27 cellular contexts compared by ENCODE assay signal in genomic region chr19:56136362-56136761, GRCh38. TPM values are rescaled to one million over a fixed set of nuclear protein-coding genes. Genes with fewer than 3 reads are reported as not detected.
DNase-seq lines count a peak whose midpoint lies in the region; ATAC-seq, FAIRE-seq and TF ChIP-seq lines count a peak whose summit lies in the region.
"Had no signal": no experiment of that assay in that cellular context is flagged by ENCODE, and none has a peak within 500 bp of the region (broad histone marks: within the 10 kb centered on the region; RNA-seq: fewer than 3 reads in every experiment).

No MANE protein-coding gene starts in this region.

- TF ChIP-seq RAD21 in H1 (IDR thresholded peaks at IDR 0.05 in 1 of 2, conservative IDR thresholded peaks at IDR 0.05 in 1 of 2; ENCODE audit: low read depth in 2 of 2, low read length in 2 of 2) = no peak

- H3K36me3 Mint-ChIP-seq in activated CD4-positive, alpha-beta T cell treated with anti-CD3 and anti-CD28 coated beads, Interleukin-2, amount 10 ng/mL, durations not matched to agents 7 days and 5 days (ENCODE audit: low read depth) = no peaks in the 10 kb centered on the region
- H3K36me3 Mint-ChIP-seq: stimulated activated naive B cell treated with anti-CD40 and anti-IgM and Interleukin-4, amounts not matched to agents 10 μg/mL and 1 μg/mL and 100 μg/mL, for 72 hours had no signal

- H4K91ac ChIP-seq in H1 (replicated peaks; ENCODE audit: insufficient read length, low read length) = peak overlapping the region; percentile 100

- H3K14ac ChIP-seq in H1 (ENCODE audit: insufficient read length) = no peak overlapping the region

- no peak for FAIRE-seq in H1 (lab: Jason Lieb, UNC)
- FAIRE-seq: bronchial epithelial cell had no signal

- H3K4me1 Mint-ChIP-seq in activated CD4-positive, alpha-beta T cell treated with anti-CD3 and anti-CD28 coated beads, Interleukin-2, amount 10 ng/mL, durations not matched to agents 7 days and 5 days = peaks cover 15% of the 10 kb centered on the region

- no peak for TF ChIP-seq EP300 in H1 (IDR thresholded peaks at IDR 0.05; ENCODE audit: borderline replicate concordance in 1 of 2, low read depth in 2 of 2, low read length in 2 of 2)

- H3K9me3 ChIP-seq in H1 (ENCODE audit: insufficient read depth in 2 of 2, low read depth in 1 of 2, low read length in 1 of 2) = no peaks in the 10 kb centered on the region
- H3K9me3 ChIP-seq: SK-N-SH, tibial artery had no signal

- no peak for DNase-seq in activated CD4-positive, alpha-beta T cell treated with anti-CD3 and anti-CD28 coated beads, Interleukin-2, amount 10 ng/mL, durations not matched to agents 7 days and 5 days
- no peak for DNase-seq in activated CD4-positive, alpha-beta T cell treated with anti-CD3 and anti-CD28 coated beads, Interleukin-2, amount 50 U/mL, for 4 hours
- DNase-seq in H1 (ENCODE audit: low read depth in 1 of 2, low spot score in 2 of 2) (peak in 1 of 2 experiments; percentile 57), mesendoderm (peak; percentile 70), HEK293T (ENCODE audit: extremely low spot score) (no peak), left ventricle myocardium superior (no peak)
- DNase-seq: 8988T; activated CD4-positive, alpha-beta T cell treated with anti-CD3 and anti-CD28 coated beads for 4 hours; activated CD8-positive, alpha-beta memory T cell treated with anti-CD3 and anti-CD28 coated beads, Interleukin-2, amount 50 U/mL, for 48 hours; activated effector memory CD4-positive, alpha-beta T cell treated with anti-CD3 and anti-CD28 coated beads, Interleukin-2, amount 50 U/mL, for 16 hours; EL; MV-4-11; NCI-H187; NCI-H2227 treated with DMSO at 0.1 percent for 48 hours; SK-N-SH; stimulated activated naive B cell treated with anti-CD40 and anti-IgM and Interleukin-4, amounts not matched to agents 10 μg/mL and 1 μg/mL and 100 μg/mL, for 72 hours; tibial artery had no signal

- WGBS in H1 (ENCODE audit: extremely low coverage in 1 of 2, insufficient coverage in 1 of 2, insufficient read length in 1 of 2, insufficient replicate concordance in 2 of 2, low coverage in 1 of 2, low lambda C conversion rate in 2 of 2, missing lambda C conversion rate in 1 of 2), 2 experiments = 16% methylated on average over 10 of the region's 10 CpGs; no CpG with 5 or more reads in 1 of the 2 experiments
- WGBS in mesendoderm (ENCODE audit: extremely low coverage, insufficient coverage, low lambda C conversion rate) = no CpG with 5 or more reads among the region's 10 CpGs

- peaks cover 6% of the 10 kb centered on the region for H3K23me2 ChIP-seq in H1 (ENCODE audit: low read depth, low read length)

- peak overlapping the region; percentile 59; the same call in 1 of the 2 replicates for H4K8ac ChIP-seq in H1 (ENCODE audit: extremely low read depth, insufficient read depth, low read length)
- peak overlapping the region; percentile 69 for H4K8ac ChIP-seq in mesendoderm (ENCODE audit: low read depth, low read length)

- H3K4me1 ChIP-seq in H1 (replicated peaks in 1 of 4; ENCODE audit: control insufficient read depth in 3 of 4, insufficient read depth in 4 of 4, low read length in 3 of 4) (peaks cover 6 to 15% (median 7%) of the 10 kb centered on the region in 4 experiments), mesendoderm (ENCODE audit: control insufficient read depth, low read depth, low read length) (no peaks in the 10 kb centered on the region)

- H3K18ac ChIP-seq in H1 (ENCODE audit: extremely low read depth, low read length) (peak overlapping the region; percentile 95), mesendoderm (ENCODE audit: low read length) (no peak overlapping the region)

- H3K56ac ChIP-seq in H1 (replicated peaks; ENCODE audit: insufficient read length, low read depth, low read length) (peak overlapping the region; percentile 22), mesendoderm (ENCODE audit: low read length) (peak overlapping the region; percentile 6)

- peak overlapping the region; percentile 89 for H2BK20ac ChIP-seq in H1 (ENCODE audit: low read length)

- no peak for ATAC-seq in GM18861 (IDR thresholded peaks at IDR 0.05; ENCODE audit: unreplicated experiment)
- no peak for ATAC-seq in left ventricle myocardium superior
- ATAC-seq in HG03159 (IDR thresholded peaks at IDR 0.05; ENCODE audit: unreplicated experiment) = no peak
- ATAC-seq: sciatic nerve; stimulated activated naive B cell treated with anti-CD40 and anti-IgM and Interleukin-4, amounts not matched to agents 10 μg/mL and 1 μg/mL and 100 μg/mL, for 72 hours had no signal

- H3K36me3 ChIP-seq in H1 (ENCODE audit: control insufficient read depth in 2 of 4, insufficient read depth in 4 of 4, low read length in 3 of 4) (no peaks in the 10 kb centered on the region), mesendoderm (ENCODE audit: control insufficient read depth, insufficient read depth, low read length) (no peaks in the 10 kb centered on the region)
- H3K36me3 ChIP-seq: tibial artery had no signal

- no peaks in the 10 kb centered on the region for H4K20me1 ChIP-seq in H1 (replicated peaks in 1 of 2; ENCODE audit: control insufficient read depth in 1 of 2, insufficient read depth in 2 of 2, low read length in 2 of 2)

- peak overlapping the region in 1 of 4 experiments; percentile 26; a peak in 2 of 7 replicates for H3K9ac ChIP-seq in H1 (replicated peaks in 1 of 4; ENCODE audit: extremely low read depth in 1 of 4, low read depth in 3 of 4, low read length in 3 of 4)
- H3K9ac ChIP-seq in mesendoderm (ENCODE audit: low read length) = peak overlapping the region; percentile 6
- H3K9ac ChIP-seq: SK-N-SH had no signal

- H2AK5ac ChIP-seq in H1 (ENCODE audit: low read depth, low read length) (no peak overlapping the region), mesendoderm (ENCODE audit: low read length) (no peak overlapping the region)

- H2BK15ac ChIP-seq in H1 (ENCODE audit: low read length) = no peak overlapping the region
- no peak overlapping the region for H2BK15ac ChIP-seq in mesendoderm (replicated peaks; ENCODE audit: low read depth)

- no peak overlapping the region for H3K23ac ChIP-seq in H1 (ENCODE audit: insufficient read length)
- H3K23ac ChIP-seq in mesendoderm (ENCODE audit: low read length) = no peak overlapping the region

- CTCF ChIA-PET in activated CD4-positive, alpha-beta T cell treated with anti-CD3 and anti-CD28 coated beads, Interleukin-2, amount 10 ng/mL, durations not matched to agents 7 days and 5 days (lab: Charles Lee) = no interaction called here
- CTCF ChIA-PET in H1 (lab: Charles Lee; ENCODE audit: partially characterized antibody) = interaction anchor here (0.7 to 7.1 kb wide), 9 partner anchors 12 to 59 kb away, joined by 3 to 35 read pairs (median 4); no protein-coding TSS in a partner anchor
- CTCF ChIA-PET in HEK293T (lab: Yijun Ruan, JAX) = no interaction called here

- H3K4ac ChIP-seq in H1 (replicated peaks; ENCODE audit: insufficient read length, low read depth, low read length) (peak overlapping the region; percentile 99), mesendoderm (ENCODE audit: low read depth, low read length) (no peak overlapping the region)

- H3K27me3 ChIP-seq in H1 (replicated peaks in 1 of 4; ENCODE audit: control insufficient read depth in 3 of 4, extremely low read depth in 1 of 4, insufficient read depth in 3 of 4, low read length in 3 of 4) = no peaks in the 10 kb centered on the region
- H3K27me3 ChIP-seq in mesendoderm (ENCODE audit: insufficient read depth, low read length, poor library complexity) = no peaks in the 10 kb centered on the region
- H3K27me3 ChIP-seq: tibial artery had no signal

- H2AFZ ChIP-seq in H1 (ENCODE audit: low read length) = peak overlapping the region; percentile 81

- no peak for TF ChIP-seq POLR2A in H1 (IDR thresholded peaks at IDR 0.05; ENCODE audit: control extremely low read depth in 1 of 2, low read depth in 2 of 2, low read length in 2 of 2)

- H4K5ac ChIP-seq in H1 (ENCODE audit: insufficient read length, low read depth, low read length) = peak overlapping the region; percentile 90
- H4K5ac ChIP-seq in mesendoderm (ENCODE audit: low read length) = no peak overlapping the region

- no peak overlapping the region for H3K4me3 Mint-ChIP-seq in activated CD4-positive, alpha-beta T cell treated with anti-CD3 and anti-CD28 coated beads, Interleukin-2, amount 10 ng/mL, durations not matched to agents 7 days and 5 days
- H3K4me3 Mint-ChIP-seq: stimulated activated naive B cell treated with anti-CD40 and anti-IgM and Interleukin-4, amounts not matched to agents 10 μg/mL and 1 μg/mL and 100 μg/mL, for 72 hours had no signal

- intact Hi-C loops in left ventricle myocardium superior (cut with micrococcal nuclease) = no loop called here

- peak overlapping the region in 1 of 4 experiments; percentile 37; a peak in 3 of 8 replicates for H3K4me3 ChIP-seq in H1 (ENCODE audit: extremely low read depth in 1 of 4, insufficient read depth in 2 of 4, low read depth in 3 of 4, low read length in 4 of 4)
- H3K4me3 ChIP-seq in mesendoderm (ENCODE audit: low read length) = no peak overlapping the region
- H3K4me3 ChIP-seq: tibial artery had no signal

- POLR2A ChIA-PET in activated CD4-positive, alpha-beta T cell treated with anti-CD3 and anti-CD28 coated beads, Interleukin-2, amount 10 ng/mL, durations not matched to agents 7 days and 5 days (lab: Charles Lee) = no interaction called here
- POLR2A ChIA-PET in H1 (lab: Charles Lee; ENCODE audit: partially characterized antibody) = interaction anchor here (0.8 to 3.0 kb wide), 6 partner anchors 10 to 55 kb away, joined by 3 to 8 read pairs (median 5); no protein-coding TSS in a partner anchor
- POLR2A ChIA-PET in HEK293T (lab: Yijun Ruan, JAX) = interaction anchor here (1.3 kb wide), 1 partner anchor 16 kb away, joined by 6 read pairs; the partner anchor contains the start of gene ZNF787

- H3K79me2 ChIP-seq in H1 (ENCODE audit: control insufficient read depth in 1 of 2, insufficient read depth in 2 of 2, low read length in 2 of 2) (no peaks in the 10 kb centered on the region), mesendoderm (ENCODE audit: control insufficient read depth, insufficient read depth, low read length) (no peaks in the 10 kb centered on the region)

- peak in 1 of 3 experiments; percentile 8; a peak in 1 of 4 replicates for TF ChIP-seq CTCF in H1 (IDR thresholded peaks at IDR 0.05; ENCODE audit: control extremely low read depth in 1 of 3, insufficient read depth in 1 of 3, low read depth in 1 of 3, low read length in 3 of 3)

- H3K9me3 Mint-ChIP-seq in activated CD4-positive, alpha-beta T cell treated with anti-CD3 and anti-CD28 coated beads, Interleukin-2, amount 10 ng/mL, durations not matched to agents 7 days and 5 days = no peaks in the 10 kb centered on the region
- H3K9me3 Mint-ChIP-seq: stimulated activated naive B cell treated with anti-CD40 and anti-IgM and Interleukin-4, amounts not matched to agents 10 μg/mL and 1 μg/mL and 100 μg/mL, for 72 hours had no signal

- H3K4me2 ChIP-seq in H1 (ENCODE audit: insufficient read depth in 1 of 2, low read depth in 2 of 2, low read length in 2 of 2) (peak overlapping the region; percentile 57 to 66), mesendoderm (ENCODE audit: low read length) (no peak overlapping the region)
- H3K4me2 ChIP-seq: SK-N-SH had no signal

- H2BK120ac ChIP-seq in H1 (replicated peaks; ENCODE audit: low read depth, low read length) = peak overlapping the region; percentile 99
- H2BK120ac ChIP-seq in mesendoderm (ENCODE audit: low read depth, low read length) = peak overlapping the region; percentile 29

- H2BK5ac ChIP-seq in H1 (ENCODE audit: low read depth, low read length) = peak overlapping the region; percentile 89; the same call in 1 of the 2 replicates
- H2BK5ac ChIP-seq in mesendoderm (ENCODE audit: low read length) = no peak overlapping the region

- no peaks in the 10 kb centered on the region for H3K27me3 Mint-ChIP-seq in activated CD4-positive, alpha-beta T cell treated with anti-CD3 and anti-CD28 coated beads, Interleukin-2, amount 10 ng/mL, durations not matched to agents 7 days and 5 days
- H3K27me3 Mint-ChIP-seq: stimulated activated naive B cell treated with anti-CD40 and anti-IgM and Interleukin-4, amounts not matched to agents 10 μg/mL and 1 μg/mL and 100 μg/mL, for 72 hours had no signal

- H3K27ac ChIP-seq in H1 (ENCODE audit: low read depth, low read length) = peak overlapping the region; percentile 58
- peak overlapping the region; percentile 18 for H3K27ac ChIP-seq in mesendoderm (ENCODE audit: low read depth, low read length)
- H3K27ac ChIP-seq: tibial artery had no signal

- H3K27ac Mint-ChIP-seq in activated CD4-positive, alpha-beta T cell treated with anti-CD3 and anti-CD28 coated beads, Interleukin-2, amount 10 ng/mL, durations not matched to agents 7 days and 5 days = peak overlapping the region; percentile 68
- H3K27ac Mint-ChIP-seq: stimulated activated naive B cell treated with anti-CD40 and anti-IgM and Interleukin-4, amounts not matched to agents 10 μg/mL and 1 μg/mL and 100 μg/mL, for 72 hours had no signal

- H3K79me1 ChIP-seq in H1 (ENCODE audit: low read depth, low read length) (no peaks in the 10 kb centered on the region), mesendoderm (ENCODE audit: low read length) (no peaks in the 10 kb centered on the region)

- H2BK12ac ChIP-seq in H1 (ENCODE audit: low read depth, low read length) = peak overlapping the region; percentile 90; the same call in 1 of the 2 replicates

RNA-seq across cellular contexts. Expression of gene ZNF444, which starts 4.7 kb away (rescaled TPM):
- 10 to 100 TPM; 26.5 to 34.6 TPM for total RNA-seq in activated CD4-positive, alpha-beta T cell treated with anti-CD3 and anti-CD28 coated beads, Interleukin-2, amount 10 ng/mL, durations not matched to agents 7 days and 5 days
- total RNA-seq in H1 (2021; fragmentation: NEBNext Ultra II Directional; extraction: Animal tissue kit (Norgen Biotek cat#: 25700)) = 46.9 and 49.5 TPM in 2 replicates
- polyA plus RNA-seq in H1 (2011; rRNA removed) = 54.5 and 87.3 TPM in 2 replicates
- 52.7 TPM for polyA plus RNA-seq in H1 (2011; cell fraction: cytosol; rRNA removed)
- 82.7 TPM for polyA plus RNA-seq in H1 (2011; cell fraction: nucleus; rRNA removed)
- 29.2 to 41.5 TPM (median 39.9 TPM) in 4 replicates for polyA plus RNA-seq in H1 (2012, experiment 1 of 2)
- polyA plus RNA-seq in H1 (2012, experiment 2 of 2) = 29.3 TPM
- polyA plus RNA-seq in H1 (2013, experiment 1 of 2) = 29.2 TPM
- 27.9 TPM for polyA plus RNA-seq in H1 (2013, experiment 2 of 2)
- polyA minus RNA-seq in H1 (2011; rRNA and poly(A)+ RNA removed) = 4.0 and 7.3 TPM in 2 replicates
- polyA minus RNA-seq in H1 (2011; cell fraction: cytosol; rRNA and poly(A)+ RNA removed) = 20.0 TPM
- polyA minus RNA-seq in H1 (2011; cell fraction: nucleus; rRNA and poly(A)+ RNA removed) = 22.2 TPM
- polyA plus RNA-seq in mesendoderm (2013, experiment 1 of 2) = 19.9 TPM
- 20.3 TPM for polyA plus RNA-seq in mesendoderm (2013, experiment 2 of 2)
- total RNA-seq in left ventricle myocardium superior = 23.9 TPM

RNA-seq across cellular contexts. Expression of gene ZNF787, which starts 15.3 kb away (rescaled TPM):
- total RNA-seq in activated CD4-positive, alpha-beta T cell treated with anti-CD3 and anti-CD28 coated beads, Interleukin-2, amount 10 ng/mL, durations not matched to agents 7 days and 5 days = 10 to 100 TPM; 34.3 to 35.4 TPM
- 56.0 and 57.3 TPM in 2 replicates for total RNA-seq in H1 (2021; fragmentation: NEBNext Ultra II Directional; extraction: Animal tissue kit (Norgen Biotek cat#: 25700))
- 19.7 and 37.8 TPM in 2 replicates for polyA plus RNA-seq in H1 (2011; rRNA removed)
- 31.1 TPM for polyA plus RNA-seq in H1 (2011; cell fraction: cytosol; rRNA removed)
- 44.7 TPM for polyA plus RNA-seq in H1 (2011; cell fraction: nucleus; rRNA removed)
- 24.6 to 37.3 TPM (median 32.1 TPM) in 4 replicates for polyA plus RNA-seq in H1 (2012, experiment 1 of 2)
- polyA plus RNA-seq in H1 (2012, experiment 2 of 2) = 26.0 TPM
- 35.4 TPM for polyA plus RNA-seq in H1 (2013, experiment 1 of 2)
- 34.1 TPM for polyA plus RNA-seq in H1 (2013, experiment 2 of 2)
- 7.3 and 7.9 TPM in 2 replicates for polyA minus RNA-seq in H1 (2011; rRNA and poly(A)+ RNA removed)
- polyA minus RNA-seq in H1 (2011; cell fraction: cytosol; rRNA and poly(A)+ RNA removed) = 37.4 TPM
- polyA minus RNA-seq in H1 (2011; cell fraction: nucleus; rRNA and poly(A)+ RNA removed) = 25.1 TPM
- polyA plus RNA-seq in mesendoderm (2013, experiment 1 of 2) = 50.7 TPM
- polyA plus RNA-seq in mesendoderm (2013, experiment 2 of 2) = 51.3 TPM
- 33.8 TPM for total RNA-seq in left ventricle myocardium superior

RNA-seq across cellular contexts. Expression of gene GALP, which starts 39.4 kb away (rescaled TPM):
- total RNA-seq in activated CD4-positive, alpha-beta T cell treated with anti-CD3 and anti-CD28 coated beads, Interleukin-2, amount 10 ng/mL, durations not matched to agents 7 days and 5 days = not detected
- total RNA-seq in H1 (2021; fragmentation: NEBNext Ultra II Directional; extraction: Animal tissue kit (Norgen Biotek cat#: 25700)) = not detected in 2 replicates
- polyA plus RNA-seq in H1 (2011; rRNA removed) = 0.14 and 0.19 TPM in 2 replicates
- not detected for polyA plus RNA-seq in H1 (2011; cell fraction: cytosol; rRNA removed)
- not detected for polyA plus RNA-seq in H1 (2011; cell fraction: nucleus; rRNA removed)
- not detected in 4 replicates for polyA plus RNA-seq in H1 (2012, experiment 1 of 2)
- not detected for polyA plus RNA-seq in H1 (2012, experiment 2 of 2)
- not detected for polyA plus RNA-seq in H1 (2013, experiment 1 of 2)
- polyA plus RNA-seq in H1 (2013, experiment 2 of 2) = not detected
- not detected in 2 replicates for polyA minus RNA-seq in H1 (2011; rRNA and poly(A)+ RNA removed)
- not detected for polyA minus RNA-seq in H1 (2011; cell fraction: cytosol; rRNA and poly(A)+ RNA removed)
- not detected for polyA minus RNA-seq in H1 (2011; cell fraction: nucleus; rRNA and poly(A)+ RNA removed)
- polyA plus RNA-seq in mesendoderm (2013, experiment 1 of 2) = not detected
- polyA plus RNA-seq in mesendoderm (2013, experiment 2 of 2) = not detected
- not detected for total RNA-seq in left ventricle myocardium superior
- total RNA-seq: bronchial epithelial cell, dermis microvascular lymphatic vessel endothelial cell, fibroblast of villous mesenchyme, mucosa of gallbladder, omental fat pad, RPMI7951, sciatic nerve had no signal
- polyA plus RNA-seq: BJ, SK-N-SH had no signal
